Comparison of ENCODE assay signal across 1 cellular context in genomic region chr10:11328264-11329054, GRCh38.
TF ChIP-seq lines count a peak whose summit lies in the region.

No MANE protein-coding gene starts in this region.

TF ChIP-seq in K562, 482 proteins besides CTCF, POLR2A, EP300 and RAD21 (continued from another document):
- TF ChIP-seq ZNF407 (IDR thresholded peaks at IDR 0.05; ENCODE audit: low read depth) (no peak), TGIF2 (CRISPR knock-in tag; IDR thresholded peaks at IDR 0.05) (no peak), BCOR (IDR thresholded peaks at IDR 0.05) (no peak), IRF9 (tag; IDR thresholded peaks at IDR 0.05) (no peak), ATF2 (CRISPR knock-in tag; IDR thresholded peaks at IDR 0.05) (no peak), CBX1 (IDR thresholded peaks at IDR 0.05; ENCODE audit: low read depth) (no peak), CREB5 (CRISPR knock-in tag; IDR thresholded peaks at IDR 0.05) (no peak), ELF4 (CRISPR knock-in tag; IDR thresholded peaks at IDR 0.05) (no peak), ZNF274 (IDR thresholded peaks at IDR 0.05; ENCODE audit: borderline replicate concordance, low read depth, low read length) (no peak), RFX5 (IDR thresholded peaks at IDR 0.05; ENCODE audit: low read depth, low read length) (no peak), NFE2 (IDR thresholded peaks at IDR 0.05; ENCODE audit: low read depth) (no peak), SETDB1 (IDR thresholded peaks at IDR 0.05; ENCODE audit: low read length) (no peak), FOS (IDR thresholded peaks at IDR 0.05; ENCODE audit: extremely low read depth, insufficient read length) (no peak), NEUROD1 (IDR thresholded peaks at IDR 0.05; ENCODE audit: borderline replicate concordance, low read depth, low read length, partially characterized antibody) (no peak)
